Comparison of ENCODE assay signal across 1 cellular context in genomic region chr5:148808864-148809642, GRCh38.
TF ChIP-seq lines count a peak whose summit lies in the region.

No MANE protein-coding gene starts in this region.

TF ChIP-seq in HEK293, 187 proteins besides CTCF, POLR2A, EP300 and RAD21 (continued from another document and continues in another):
- no peak for TF ChIP-seq PRDM2 (tag by site-specific recombination; IDR thresholded peaks at IDR 0.05; ENCODE audit: borderline replicate concordance)
- no peak for TF ChIP-seq ZNF10 (tag by site-specific recombination; IDR thresholded peaks at IDR 0.05)
- no peak for TF ChIP-seq BCL11A (tag by site-specific recombination; IDR thresholded peaks at IDR 0.05; ENCODE audit: low read depth)
- no peak for TF ChIP-seq ZNF513 (tag by site-specific recombination; IDR thresholded peaks at IDR 0.05)
- TF ChIP-seq ZNF2 (tag by site-specific recombination; IDR thresholded peaks at IDR 0.05): no peak
- no peak for TF ChIP-seq ZNF529 (tag by site-specific recombination; IDR thresholded peaks at IDR 0.05; ENCODE audit: insufficient replicate concordance)
- 0 out of 2 replicates have a peak, but pooled peaks have one; percentile 27 for TF ChIP-seq ZNF660 (tag by site-specific recombination; IDR thresholded peaks at IDR 0.05)
- TF ChIP-seq KLF1 (tag by site-specific recombination; IDR thresholded peaks at IDR 0.05): no peak
- no peak for TF ChIP-seq KLF16 (tag by site-specific recombination; IDR thresholded peaks at IDR 0.05)
- no peak for TF ChIP-seq ZNF274 (IDR thresholded peaks at IDR 0.05; ENCODE audit: low read length)
- TF ChIP-seq ZNF274 (tag by site-specific recombination; IDR thresholded peaks at IDR 0.05; ENCODE audit: borderline replicate concordance): no peak
- no peak for TF ChIP-seq ZNF362 (tag by site-specific recombination; IDR thresholded peaks at IDR 0.05)
- no peak for TF ChIP-seq ZNF394 (tag by site-specific recombination; IDR thresholded peaks at IDR 0.05; ENCODE audit: borderline replicate concordance)
- no peak for TF ChIP-seq ZNF398 (tag by site-specific recombination; IDR thresholded peaks at IDR 0.05)
- TF ChIP-seq ZNF785 (tag by site-specific recombination; IDR thresholded peaks at IDR 0.05): no peak
- TF ChIP-seq GLI4 (tag by site-specific recombination; IDR thresholded peaks at IDR 0.05): no peak
- TF ChIP-seq ZNF768 (tag by site-specific recombination; IDR thresholded peaks at IDR 0.05): no peak
- 0 out of 2 replicates have a peak, but pooled peaks have one; percentile 27 for TF ChIP-seq ZNF423 (tag by site-specific recombination; IDR thresholded peaks at IDR 0.05)
- TF ChIP-seq ZNF211 (tag by site-specific recombination; IDR thresholded peaks at IDR 0.05; ENCODE audit: low read depth): no peak
- no peak for TF ChIP-seq ZNF48 (tag by site-specific recombination; IDR thresholded peaks at IDR 0.05)
- no peak for TF ChIP-seq ZNF792 (tag by site-specific recombination; IDR thresholded peaks at IDR 0.05)
- no peak for TF ChIP-seq YY1 (tag by site-specific recombination; IDR thresholded peaks at IDR 0.05)
- TF ChIP-seq ZNF488 (tag by site-specific recombination; IDR thresholded peaks at IDR 0.05): no peak
- no peak for TF ChIP-seq ZNF624 (tag by site-specific recombination; IDR thresholded peaks at IDR 0.05)
- no peak for TF ChIP-seq ZBTB6 (tag by site-specific recombination; IDR thresholded peaks at IDR 0.05)
- no peak for TF ChIP-seq KLF9 (tag by site-specific recombination; IDR thresholded peaks at IDR 0.05; ENCODE audit: low read depth)
- no peak for TF ChIP-seq PRDM6 (tag by site-specific recombination; IDR thresholded peaks at IDR 0.05)
- TF ChIP-seq ZNF433 (tag by site-specific recombination; IDR thresholded peaks at IDR 0.05; ENCODE audit: low read depth): no peak
- no peak for TF ChIP-seq KLF7 (tag by site-specific recombination; IDR thresholded peaks at IDR 0.05; ENCODE audit: borderline replicate concordance)
- TF ChIP-seq ZSCAN16 (tag by site-specific recombination; IDR thresholded peaks at IDR 0.05): no peak
- 0 out of 2 replicates have a peak, but pooled peaks have one; percentile 7 for TF ChIP-seq ZBTB17 (tag by site-specific recombination; IDR thresholded peaks at IDR 0.05)
- TF ChIP-seq SCRT1 (tag by site-specific recombination; IDR thresholded peaks at IDR 0.05; ENCODE audit: borderline replicate concordance): 0 out of 2 replicates have a peak, but pooled peaks have one; percentile 38
- TF ChIP-seq EGR2 (tag by site-specific recombination; IDR thresholded peaks at IDR 0.05; ENCODE audit: low read depth): no peak
- TF ChIP-seq ZNF121 (tag by site-specific recombination; IDR thresholded peaks at IDR 0.05): no peak
- no peak for TF ChIP-seq ZNF514 (tag by site-specific recombination; IDR thresholded peaks at IDR 0.05)
- TF ChIP-seq ZSCAN4 (tag by site-specific recombination; IDR thresholded peaks at IDR 0.05): no peak
- TF ChIP-seq WT1 (tag by site-specific recombination; IDR thresholded peaks at IDR 0.05): 0 out of 2 replicates have a peak, but pooled peaks have one; percentile 35
- no peak for TF ChIP-seq ZNF549 (tag by site-specific recombination; IDR thresholded peaks at IDR 0.05)
- no peak for TF ChIP-seq HOXD13 (CRISPR knock-in tag; IDR thresholded peaks at IDR 0.05; ENCODE audit: borderline replicate concordance)
- no peak for TF ChIP-seq ZNF426 (tag by site-specific recombination; IDR thresholded peaks at IDR 0.05)
- no peak for TF ChIP-seq MYNN (tag by site-specific recombination; IDR thresholded peaks at IDR 0.05; ENCODE audit: borderline replicate concordance)
- TF ChIP-seq ZNF140 (tag by site-specific recombination; IDR thresholded peaks at IDR 0.05): no peak
- no peak for TF ChIP-seq ZNF501 (tag by site-specific recombination; IDR thresholded peaks at IDR 0.05)
- TF ChIP-seq ZFHX2 (tag by site-specific recombination; conservative IDR thresholded peaks at IDR 0.05): no peak
- TF ChIP-seq ZNF530 (tag by site-specific recombination; IDR thresholded peaks at IDR 0.05; ENCODE audit: low read depth): no peak
- no peak for TF ChIP-seq ZNF23 (tag by site-specific recombination; IDR thresholded peaks at IDR 0.05; ENCODE audit: borderline replicate concordance)
- TF ChIP-seq ZNF324 (tag by site-specific recombination; IDR thresholded peaks at IDR 0.05): no peak
- 0 out of 2 replicates have a peak, but pooled peaks have one; percentile 30 for TF ChIP-seq GLIS2 (tag by site-specific recombination; IDR thresholded peaks at IDR 0.05)
- TF ChIP-seq GFI1B (tag by site-specific recombination; IDR thresholded peaks at IDR 0.05): no peak
- TF ChIP-seq ZNF658 (tag by site-specific recombination; IDR thresholded peaks at IDR 0.05): no peak
- TF ChIP-seq ZNF654 (tag by site-specific recombination; IDR thresholded peaks at IDR 0.05; ENCODE audit: low read depth): no peak
- TF ChIP-seq ZBTB44 (tag by site-specific recombination; IDR thresholded peaks at IDR 0.05): peak; percentile 25; the same call in 1 of the 2 replicates
- TF ChIP-seq SP3 (tag by site-specific recombination; IDR thresholded peaks at IDR 0.05): no peak
- TF ChIP-seq ZNF335 (tag by site-specific recombination; conservative IDR thresholded peaks at IDR 0.05): peak; percentile 74
- no peak for TF ChIP-seq ZXDB (tag by site-specific recombination; IDR thresholded peaks at IDR 0.05)
